23 cellular contexts compared by ENCODE assay signal in the genomic region with DNA sequence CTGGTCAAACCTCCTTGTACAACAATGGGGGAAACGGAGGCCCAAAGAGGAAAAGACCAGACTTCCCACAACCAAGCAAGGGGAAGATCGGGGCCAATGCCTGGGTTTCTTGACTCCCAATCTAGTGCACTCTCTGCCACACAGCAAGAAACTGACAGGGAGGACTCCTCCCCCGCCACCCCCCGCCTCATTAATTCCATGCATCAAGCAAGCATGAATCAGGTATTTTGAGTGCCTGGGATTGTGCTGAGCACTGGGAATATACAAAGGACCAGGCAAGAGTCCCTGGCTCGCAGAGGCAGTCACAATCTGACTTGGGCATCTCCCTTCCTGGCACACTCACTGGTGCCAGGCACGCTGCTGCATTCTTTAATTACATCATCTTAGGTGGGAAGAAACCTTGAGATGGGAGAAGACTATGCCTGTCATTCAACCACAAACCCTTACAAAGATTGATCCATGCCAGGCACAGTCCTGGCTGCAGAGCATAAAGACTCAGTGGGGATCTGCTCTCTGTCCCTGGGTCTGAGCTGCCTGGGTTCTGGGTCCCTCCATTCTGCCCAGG. TPM values are rescaled to one million over a fixed set of nuclear protein-coding genes. Genes with fewer than 3 reads are reported as not detected.
A peak's percentile ranks its signal among the peaks of the same experiment; 100 is the strongest.
DNase-seq lines count a peak whose midpoint lies in the region; ATAC-seq and TF ChIP-seq lines count a peak whose summit lies in the region.
"Had no signal": no experiment of that assay in that cellular context is flagged by ENCODE, and none has a peak within 500 bp of the region (broad histone marks: within the 10 kb centered on the region; RNA-seq: fewer than 3 reads in every experiment).

No MANE protein-coding gene starts in this region.

- H3K27ac Mint-ChIP-seq in activated T-cell treated with anti-CD3 and anti-CD28 coated beads, Interleukin-2, amount 50 U/mL, for 24 hours, result peak overlapping the region; percentile 33
- H3K27ac Mint-ChIP-seq: B cell; CD8-positive, alpha-beta T cell; GM23338; HFFc6 had no signal

- no peaks in the 10 kb centered on the region for H3K27me3 ChIP-seq in PC-3 (ENCODE audit: low read length)

- CTCF ChIA-PET in PC-3 (lab: Charles Lee), result interaction anchor here (4.3 kb wide), 1 partner anchor 107 kb away, joined by 53 read pairs; no protein-coding TSS in a partner anchor

- no TSS peak for BruUV-seq in PC-3 (replicated peaks; lab: Mats Ljungman, UMichigan)

- no peak overlapping the region for H3K9ac ChIP-seq in PC-3 (ENCODE audit: low read length)
- H3K9ac ChIP-seq: BLaER1 had no signal

- no peak overlapping the region for H3K4me3 ChIP-seq in PC-3 (ENCODE audit: low read length)
- H3K4me3 ChIP-seq: BLaER1, GM12878, GM23338 had no signal

- peaks cover 10% of the 10 kb centered on the region for H3K4me1 ChIP-seq in PC-3 (ENCODE audit: insufficient read depth, low read length)

- no peaks in the 10 kb centered on the region for H3K9me2 ChIP-seq in PC-3 (replicated peaks; ENCODE audit: low read length)

- H3K79me2 ChIP-seq in PC-3 (ENCODE audit: low read length), result no peaks in the 10 kb centered on the region

- peaks cover 4% of the 10 kb centered on the region for H3F3A ChIP-seq in PC-3 (ENCODE audit: low read length, unreplicated experiment)

- peaks cover 36% of the 10 kb centered on the region for H3K4me1 Mint-ChIP-seq in activated T-cell treated with anti-CD3 and anti-CD28 coated beads, Interleukin-2, amount 50 U/mL, for 24 hours (ENCODE audit: low read depth)

- no peaks in the 10 kb centered on the region for H3K36me3 Mint-ChIP-seq in activated T-cell treated with anti-CD3 and anti-CD28 coated beads, Interleukin-2, amount 50 U/mL, for 24 hours (ENCODE audit: low read depth)
- H3K36me3 Mint-ChIP-seq: CD4-positive, CD25-positive, alpha-beta regulatory T cell; CD8-positive, alpha-beta T cell had no signal

- intact Hi-C loops in PC-3 (cut with micrococcal nuclease), result no loop called here

- no peak for DNase-seq in activated T-cell treated with anti-CD3 and anti-CD28 coated beads, Interleukin-2, amount 50 U/mL, for 24 hours
- DNase-seq in activated T-cell treated with anti-CD3 and anti-CD28 coated beads for 4 hours (no peak), amniotic epithelial cell (ENCODE audit: low read depth) (peak; percentile 55), kidney tubule cell (ENCODE audit: low spot score) (peak; percentile 65), putamen (ENCODE audit: low spot score) (peak; percentile 35), PC-3 (no peak)
- DNase-seq in stimulated activated CD4-positive, alpha-beta T cell treated with anti-CD3 and anti-CD28 coated beads, Interleukin-4, amount 100 ng/mL, for 4 hours, result no peak
- DNase-seq: Caco-2; CD4-positive, CD25-positive, alpha-beta regulatory T cell; CD8-positive, alpha-beta T cell; DMS153; DMS79; EL; GDM1; H9; HFFc6 had no signal

- H3K9me3 Mint-ChIP-seq in activated T-cell treated with anti-CD3 and anti-CD28 coated beads, Interleukin-2, amount 50 U/mL, for 24 hours, result no peaks in the 10 kb centered on the region
- H3K9me3 Mint-ChIP-seq: CD4-positive, CD25-positive, alpha-beta regulatory T cell; CD8-positive, alpha-beta T cell; GM23338; H9; HFFc6 had no signal

- H4K20me1 ChIP-seq in PC-3 (ENCODE audit: low read length), result no peaks in the 10 kb centered on the region
- H4K20me1 ChIP-seq: BLaER1 had no signal

- H3K36me3 ChIP-seq in PC-3 (ENCODE audit: low read depth, low read length), result no peaks in the 10 kb centered on the region
- H3K36me3 ChIP-seq: BLaER1 had no signal

- no peaks in the 10 kb centered on the region for H3K9me3 ChIP-seq in PC-3 (ENCODE audit: low read length)
- H3K9me3 ChIP-seq: BLaER1, Caco-2 had no signal

- no peaks in the 10 kb centered on the region for H3K27me3 Mint-ChIP-seq in activated T-cell treated with anti-CD3 and anti-CD28 coated beads, Interleukin-2, amount 50 U/mL, for 24 hours
- H3K27me3 Mint-ChIP-seq: B cell; CD4-positive, CD25-positive, alpha-beta regulatory T cell had no signal

- no peak for TF ChIP-seq CTCF in PC-3 (conservative IDR thresholded peaks at IDR 0.05; ENCODE audit: low read depth, low read length)

- POLR2A ChIA-PET in PC-3 (lab: Charles Lee; ENCODE audit: unreplicated experiment), result no interaction called here

- H3K4me3 Mint-ChIP-seq in activated T-cell treated with anti-CD3 and anti-CD28 coated beads, Interleukin-2, amount 50 U/mL, for 24 hours, result no peak overlapping the region
- H3K4me3 Mint-ChIP-seq: B cell; CD4-positive, CD25-positive, alpha-beta regulatory T cell; CD8-positive, alpha-beta T cell; GM23338; H9; HFFc6 had no signal

- ATAC-seq in HG03045 (IDR thresholded peaks at IDR 0.05; ENCODE audit: unreplicated experiment) (no peak), PC-3 (no peak)
- ATAC-seq: CD8-positive, alpha-beta T cell; GM12878; GM23338 had no signal

- H2AFZ ChIP-seq in PC-3 (ENCODE audit: low read length), result no peak overlapping the region
- H2AFZ ChIP-seq: GM23338 had no signal

- no peak overlapping the region for H3K4me2 ChIP-seq in PC-3 (ENCODE audit: low read length)
- H3K4me2 ChIP-seq: BLaER1, GM23338 had no signal

- no peak overlapping the region for H3K27ac ChIP-seq in PC-3 (ENCODE audit: low read length)
- H3K27ac ChIP-seq: 22Rv1, BLaER1, C4-2B had no signal

RNA-seq across cellular contexts. Expression of a gene that starts 4.4 kb away (rescaled TPM):
- 1.6 and 3.6 TPM in 2 replicates for total RNA-seq in PC-3 (2014; rRNA removed)

RNA-seq across cellular contexts. Expression of a gene that starts 55.4 kb away (rescaled TPM):
- not detected in 2 replicates for total RNA-seq in PC-3 (2014; rRNA removed)
- total RNA-seq: B cell; Caco-2; CD4-positive, CD25-positive, alpha-beta regulatory T cell; CD8-positive, alpha-beta T cell; GM12878 had no signal

Comparison
In these comparisons a context has a peak if more than half of its experiments do, and no peak if none do; other contexts are left out.
1. DNase-seq: peak in amniotic epithelial cell (single experiment), kidney tubule cell (single experiment) and putamen (single experiment); none in activated T-cell treated with anti-CD3 and anti-CD28 coated beads, Interleukin-2, amount 50 U/mL, for 24 hours (single experiment), activated T-cell treated with anti-CD3 and anti-CD28 coated beads for 4 hours (single experiment), stimulated activated CD4-positive, alpha-beta T cell treated with anti-CD3 and anti-CD28 coated beads, Interleukin-4, amount 100 ng/mL, for 4 hours (0 of 2) and PC-3 (single experiment).